Comparison of ENCODE assay signal across 1 cellular context in the genomic region with DNA sequence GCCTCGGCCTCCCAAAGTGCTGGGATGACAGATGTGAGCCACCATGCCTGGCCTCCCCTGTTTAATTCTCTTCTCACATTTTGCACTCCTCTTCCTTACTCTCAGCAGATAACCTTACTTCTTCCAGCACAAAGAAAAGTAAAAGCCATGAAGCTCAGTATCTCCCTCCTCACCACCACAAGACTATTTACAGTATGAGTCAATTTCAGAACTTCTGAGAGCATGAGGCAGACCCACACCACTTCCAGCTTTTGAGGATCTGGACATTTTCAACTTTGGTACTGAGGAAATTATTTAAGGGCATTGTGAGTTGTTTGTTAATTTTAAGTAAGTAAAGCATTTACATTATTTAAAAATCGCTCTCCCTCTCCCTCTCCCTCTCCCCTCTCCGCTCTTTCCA.
TF ChIP-seq lines count a peak whose summit lies in the region.

No MANE protein-coding gene starts in this region.

TF ChIP-seq in GM12878, 131 proteins besides CTCF, POLR2A, EP300 and RAD21:
- TF ChIP-seq RUNX3 (IDR thresholded peaks at IDR 0.05; ENCODE audit: low read length), result 0 out of 2 replicates have a peak, but pooled peaks have one; percentile 8
- no peak for TF ChIP-seq HDAC6 (IDR thresholded peaks at IDR 0.05; ENCODE audit: unreplicated experiment)
